In the genomic region with DNA sequence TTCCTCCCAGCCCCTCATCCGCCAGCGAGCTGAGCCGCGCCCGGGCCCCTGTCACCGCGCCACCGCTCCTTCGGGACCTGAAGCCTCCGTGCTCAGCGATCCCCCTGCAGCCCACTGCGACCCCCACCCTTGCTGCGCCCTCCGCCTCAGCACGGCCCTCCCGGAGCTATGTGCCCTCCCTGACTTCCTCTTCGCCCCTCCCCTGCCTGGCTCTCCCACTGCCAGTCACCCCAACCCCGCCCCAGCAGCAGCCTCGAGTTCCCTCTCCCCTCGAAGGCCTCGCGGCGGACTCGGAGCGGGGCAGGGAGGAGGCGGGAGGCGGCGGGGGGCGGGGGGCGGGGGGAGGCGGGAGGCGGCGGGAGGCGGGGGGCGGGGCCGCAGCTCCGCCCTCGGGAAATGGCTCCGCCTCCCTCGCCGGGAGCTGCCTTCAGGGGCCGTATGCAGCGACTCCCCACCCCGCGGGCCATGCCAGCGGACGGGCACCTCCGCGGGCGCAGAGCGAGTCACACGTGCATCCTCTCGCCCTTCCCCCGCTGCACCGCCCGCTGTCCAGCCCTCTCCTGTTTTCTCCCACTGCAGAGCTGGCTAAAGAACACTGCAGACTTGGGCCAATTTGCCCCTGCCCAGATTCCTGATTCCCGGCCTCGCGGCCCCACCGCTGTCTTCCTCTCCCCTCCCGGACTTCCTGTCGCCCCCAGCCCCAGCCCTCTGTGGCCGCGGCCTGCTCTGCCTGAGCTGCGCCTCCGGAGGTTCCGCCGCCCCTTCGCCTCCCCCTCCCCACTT, we compare ENCODE assay signal across 9 cellular contexts. TPM values are rescaled to one million over a fixed set of nuclear protein-coding genes. Genes with fewer than 3 reads are reported as not detected.
DNase-seq lines count a peak whose midpoint lies in the region; ATAC-seq and TF ChIP-seq lines count a peak whose summit lies in the region.
"Had no signal": no experiment of that assay in that cellular context is flagged by ENCODE, and none has a peak within 500 bp of the region (broad histone marks: within the 10 kb centered on the region; RNA-seq: fewer than 3 reads in every experiment).

No MANE protein-coding gene starts in this region.

- peaks cover 0 to 3% (median 0%) of the 10 kb centered on the region in 7 donors for H3K9me3 Mint-ChIP-seq in CD14-positive monocyte
- peaks cover 0 to 1% of the 10 kb centered on the region in 2 donors for H3K9me3 Mint-ChIP-seq in activated T-cell treated with anti-CD3 and anti-CD28 coated beads, Interleukin-2, amount 50 U/mL, for 72 hours
- H3K9me3 Mint-ChIP-seq in naive B cell, result peaks cover 0 to 4% (median 0%) of the 10 kb centered on the region in 7 donors

- H3K4me3 Mint-ChIP-seq in CD14-positive monocyte (peak overlapping the region; percentile 73 to 86), naive B cell (peak overlapping the region; percentile 67 to 93 (median 86))
- H3K4me3 Mint-ChIP-seq in activated T-cell treated with anti-CD3 and anti-CD28 coated beads, Interleukin-2, amount 50 U/mL, for 72 hours, result peak overlapping the region; percentile 83 to 85

- intact Hi-C loops in CD14-positive monocyte (cut with micrococcal nuclease), result loop anchor here in 1 of 2 donors (5.0 kb wide), 1 partner anchor 41 kb away; no protein-coding TSS in a partner anchor

- H3K4me1 Mint-ChIP-seq in CD14-positive monocyte (peaks cover 34% of the 10 kb centered on the region), naive B cell (peaks cover 11 to 22% (median 13%) of the 10 kb centered on the region in 3 donors)
- H3K4me1 Mint-ChIP-seq in activated T-cell treated with anti-CD3 and anti-CD28 coated beads, Interleukin-2, amount 50 U/mL, for 72 hours (ENCODE audit: low read depth), result peaks cover 19% of the 10 kb centered on the region

- peak; percentile 95 for DNase-seq in CD14-positive monocyte (ENCODE audit: low spot score)
- peak; percentile 87 to 88 for DNase-seq in activated T-cell treated with anti-CD3 and anti-CD28 coated beads, Interleukin-2, amount 50 U/mL, for 72 hours
- DNase-seq in fibroblast of gingiva (ENCODE audit: low read depth), result peak; percentile 93
- DNase-seq in naive B cell, result peak; percentile 69
- DNase-seq in stimulated activated CD8-positive, alpha-beta memory T cell treated with anti-CD3 and anti-CD28 coated beads, Interleukin-7, amount 100 ng/mL, for 4 hours (ENCODE audit: low read depth in 2 of 2), result peak; percentile 69 to 80

- peak overlapping the region in 5 of 7 donors; percentile 42 to 87 (median 54) for H3K27ac Mint-ChIP-seq in CD14-positive monocyte
- peak overlapping the region; percentile 87 for H3K27ac Mint-ChIP-seq in activated T-cell treated with anti-CD3 and anti-CD28 coated beads, Interleukin-2, amount 50 U/mL, for 72 hours
- H3K27ac Mint-ChIP-seq in naive B cell, result peak overlapping the region in 3 of 6 donors; percentile 72 to 88 (median 76)

- peak; percentile 39; the same call in 1 of the 2 replicates for TF ChIP-seq EP300 in Ishikawa (IDR thresholded peaks at IDR 0.05; ENCODE audit: borderline replicate concordance)

- no peak for TF ChIP-seq RAD21 in Ishikawa (IDR thresholded peaks at IDR 0.05; ENCODE audit: low read depth)

- H3K27me3 Mint-ChIP-seq in CD14-positive monocyte (ENCODE audit: low read depth in 3 of 3) (peaks cover 0 to 2% (median 0%) of the 10 kb centered on the region in 3 donors), naive B cell (no peaks in the 10 kb centered on the region)
- H3K27me3 Mint-ChIP-seq in activated T-cell treated with anti-CD3 and anti-CD28 coated beads, Interleukin-2, amount 50 U/mL, for 72 hours (ENCODE audit: low read depth), result no peaks in the 10 kb centered on the region

- H3K36me3 Mint-ChIP-seq in CD14-positive monocyte (no peaks in the 10 kb centered on the region), naive B cell (no peaks in the 10 kb centered on the region)
- peaks cover 0 to 2% of the 10 kb centered on the region in 2 donors for H3K36me3 Mint-ChIP-seq in activated T-cell treated with anti-CD3 and anti-CD28 coated beads, Interleukin-2, amount 50 U/mL, for 72 hours (ENCODE audit: insufficient read depth in 2 of 2)

- ATAC-seq in GM19455 (IDR thresholded peaks at IDR 0.05; ENCODE audit: unreplicated experiment) (peak; percentile 70), naive B cell (ENCODE audit: low read depth in 2 of 2) (peak; percentile 83 to 88)
- peak; percentile 92 to 97 for ATAC-seq in activated T-cell treated with anti-CD3 and anti-CD28 coated beads, Interleukin-2, amount 50 U/mL, for 72 hours (replicated peaks in 1 of 2)

- TF ChIP-seq CTCF in CD14-positive monocyte (IDR thresholded peaks at IDR 0.05), result no peak

TF ChIP-seq in Ishikawa, 13 proteins besides CTCF, POLR2A, EP300 and RAD21 (continues in another document):
- TF ChIP-seq TAF1 (IDR thresholded peaks at IDR 0.05; ENCODE audit: low read depth) (peak; percentile 57; the same call in 1 of the 2 replicates), YY1 (IDR thresholded peaks at IDR 0.05; ENCODE audit: low read depth) (peak; percentile 53; the same call in 1 of the 2 replicates), EGR1 (IDR thresholded peaks at IDR 0.05) (no peak), FOXM1 (IDR thresholded peaks at IDR 0.05; ENCODE audit: borderline replicate concordance, low read depth) (no peak)
- TF ChIP-seq, protein P1, sequence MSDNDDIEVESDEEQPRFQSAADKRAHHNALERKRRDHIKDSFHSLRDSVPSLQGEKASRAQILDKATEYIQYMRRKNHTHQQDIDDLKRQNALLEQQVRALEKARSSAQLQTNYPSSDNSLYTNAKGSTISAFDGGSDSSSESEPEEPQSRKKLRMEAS (IDR thresholded peaks at IDR 0.05), result peak; percentile 99
- TF ChIP-seq, protein P2, sequence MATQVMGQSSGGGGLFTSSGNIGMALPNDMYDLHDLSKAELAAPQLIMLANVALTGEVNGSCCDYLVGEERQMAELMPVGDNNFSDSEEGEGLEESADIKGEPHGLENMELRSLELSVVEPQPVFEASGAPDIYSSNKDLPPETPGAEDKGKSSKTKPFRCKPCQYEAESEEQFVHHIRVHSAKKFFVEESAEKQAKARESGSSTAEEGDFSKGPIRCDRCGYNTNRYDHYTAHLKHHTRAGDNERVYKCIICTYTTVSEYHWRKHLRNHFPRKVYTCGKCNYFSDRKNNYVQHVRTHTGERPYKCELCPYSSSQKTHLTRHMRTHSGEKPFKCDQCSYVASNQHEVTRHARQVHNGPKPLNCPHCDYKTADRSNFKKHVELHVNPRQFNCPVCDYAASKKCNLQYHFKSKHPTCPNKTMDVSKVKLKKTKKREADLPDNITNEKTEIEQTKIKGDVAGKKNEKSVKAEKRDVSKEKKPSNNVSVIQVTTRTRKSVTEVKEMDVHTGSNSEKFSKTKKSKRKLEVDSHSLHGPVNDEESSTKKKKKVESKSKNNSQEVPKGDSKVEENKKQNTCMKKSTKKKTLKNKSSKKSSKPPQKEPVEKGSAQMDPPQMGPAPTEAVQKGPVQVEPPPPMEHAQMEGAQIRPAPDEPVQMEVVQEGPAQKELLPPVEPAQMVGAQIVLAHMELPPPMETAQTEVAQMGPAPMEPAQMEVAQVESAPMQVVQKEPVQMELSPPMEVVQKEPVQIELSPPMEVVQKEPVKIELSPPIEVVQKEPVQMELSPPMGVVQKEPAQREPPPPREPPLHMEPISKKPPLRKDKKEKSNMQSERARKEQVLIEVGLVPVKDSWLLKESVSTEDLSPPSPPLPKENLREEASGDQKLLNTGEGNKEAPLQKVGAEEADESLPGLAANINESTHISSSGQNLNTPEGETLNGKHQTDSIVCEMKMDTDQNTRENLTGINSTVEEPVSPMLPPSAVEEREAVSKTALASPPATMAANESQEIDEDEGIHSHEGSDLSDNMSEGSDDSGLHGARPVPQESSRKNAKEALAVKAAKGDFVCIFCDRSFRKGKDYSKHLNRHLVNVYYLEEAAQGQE (IDR thresholded peaks at IDR 0.05; ENCODE audit: low read depth), result peak; percentile 45

TF ChIP-seq in PFSK-1, 5 proteins besides CTCF, POLR2A, EP300 and RAD21:
- TF ChIP-seq FOXP2 (optimal IDR thresholded peaks at IDR 0.05; ENCODE audit: borderline replicate concordance, extremely low read depth, extremely low read length, insufficient read depth), result peak; percentile 36
- TF ChIP-seq, protein P2 (IDR thresholded peaks at IDR 0.05; ENCODE audit: insufficient read depth in 1 of 2, low read depth in 2 of 2, low read length in 2 of 2), result peak; percentile 57 to 64; a peak in 2 of 4 replicates
- peak; percentile 51; the same call in 1 of the 2 replicates for TF ChIP-seq SIN3A (IDR thresholded peaks at IDR 0.05; ENCODE audit: borderline replicate concordance, insufficient read depth, low read length)
- no peak for TF ChIP-seq TAF1 (IDR thresholded peaks at IDR 0.05; ENCODE audit: borderline replicate concordance, insufficient read depth, low read length)
- TF ChIP-seq POLR2AphosphoS5 (IDR thresholded peaks at IDR 0.05; ENCODE audit: low read depth, low read length), result no peak

RNA-seq across cellular contexts. Expression of a gene that starts 29.1 kb away (rescaled TPM):
- polyA plus RNA-seq in CD14-positive monocyte, result 1 to 10 TPM; 3.9 to 6.2 TPM
- 25.5 TPM for polyA plus RNA-seq in PFSK-1 (2012; ENCODE audit: insufficient read length, low read depth)
- 10 to 100 TPM; 37.0 to 43.5 TPM for total RNA-seq in activated T-cell treated with anti-CD3 and anti-CD28 coated beads, Interleukin-2, amount 50 U/mL, for 72 hours
- 1 to 10 TPM; 2.4 to 4.2 (median 3.7) TPM for polyA plus RNA-seq in naive B cell (ENCODE audit: low read depth in 6 of 6)

RNA-seq across cellular contexts. Expression of a gene that starts 32.7 kb away (rescaled TPM):
- polyA plus RNA-seq in CD14-positive monocyte (1 to 10 TPM; 2.7 to 4.1 TPM), naive B cell (ENCODE audit: low read depth in 6 of 6) (not detected)
- 8.5 TPM for polyA plus RNA-seq in PFSK-1 (2012; ENCODE audit: insufficient read length, low read depth)
- under 1 TPM; 0.22 to 0.51 TPM for total RNA-seq in activated T-cell treated with anti-CD3 and anti-CD28 coated beads, Interleukin-2, amount 50 U/mL, for 72 hours
- total RNA-seq: activated CD8-positive, alpha-beta memory T cell treated with anti-CD3 and anti-CD28 coated beads for 36 hours had no signal

Comparison
In these comparisons a context has a peak if more than half of its experiments do, and no peak if none do; other contexts are left out.
1. Peak in every context shown above with its lines: DNase-seq and ATAC-seq.